In the genomic region with DNA sequence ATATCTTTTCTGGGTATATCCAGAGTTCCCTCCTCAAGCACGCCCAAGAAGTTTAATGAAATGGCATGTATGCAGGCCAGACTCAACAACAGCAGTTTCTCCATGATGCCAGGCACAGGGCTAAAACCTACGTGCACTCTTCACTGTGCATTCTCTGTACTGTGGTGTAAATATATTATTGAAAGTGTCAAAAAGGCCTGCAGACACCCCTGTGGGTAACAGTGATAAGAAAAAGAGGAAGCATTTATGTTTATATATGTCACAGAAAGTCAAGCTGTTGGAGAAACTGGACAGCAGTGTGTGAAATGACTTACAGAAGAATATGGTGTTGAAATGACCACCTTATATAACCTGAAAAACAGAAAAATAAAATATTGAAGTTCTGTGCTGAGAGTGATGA, we compare ENCODE assay signal across 18 cellular contexts.
"Had no signal": no experiment of that assay in that cellular context is flagged by ENCODE, and none has a peak within 500 bp of the region (broad histone marks: within the 10 kb centered on the region; RNA-seq: fewer than 3 reads in every experiment).

No MANE protein-coding gene starts in this region.

- DNase-seq: activated CD4-positive, alpha-beta T cell treated with anti-CD3 and anti-CD28 coated beads for 4 hours; activated CD4-positive, alpha-beta T cell treated with anti-CD3 and anti-CD28 coated beads, Interleukin-2, amount 50 U/mL, for 4 hours; activated effector memory CD4-positive, alpha-beta T cell treated with Interleukin-2 at 50 U/mL for 16 hours; activated naive CD4-positive, alpha-beta T cell treated with Interleukin-2 at 50 U/mL for 16 hours; activated T-cell treated with anti-CD3 and anti-CD28 coated beads for 4 hours; anterior cingulate cortex; body of pancreas; dermis blood vessel endothelial cell; effector CD8-positive, alpha-beta T cell; gastrocnemius medialis; hippocampal formation; left cardiac atrium; mammary epithelial cell; posterior cingulate gyrus; right cardiac atrium; spleen; stimulated activated naive CD4-positive, alpha-beta T cell treated with Interleukin-2 at 50 U/mL for 16 hours; T-helper 9 cell had no signal

- ATAC-seq: body of pancreas, gastrocnemius medialis, left cardiac atrium, right cardiac atrium had no signal
